In the genomic region with DNA sequence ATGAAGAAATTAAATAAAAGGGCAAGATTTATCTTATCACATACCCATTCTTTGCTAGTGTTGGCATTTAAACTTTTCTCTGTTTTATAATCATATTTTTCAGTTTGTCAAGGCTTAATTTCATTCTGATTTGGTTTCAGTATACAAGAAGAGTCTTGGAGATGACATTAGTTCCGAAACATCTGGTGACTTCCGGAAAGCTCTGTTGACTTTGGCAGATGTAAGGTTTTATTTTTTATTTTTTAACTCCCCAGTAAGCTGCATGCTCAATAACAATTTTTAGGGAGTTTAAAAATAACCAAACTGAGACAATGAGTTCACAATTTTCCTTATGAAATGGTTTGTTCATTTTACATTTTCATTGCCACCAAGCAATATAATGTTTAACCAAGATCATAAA, we compare ENCODE assay signal across 17 cellular contexts. TPM values are rescaled to one million over a fixed set of nuclear protein-coding genes. Genes with fewer than 3 reads are reported as not detected.
DNase-seq lines count a peak whose midpoint lies in the region; TF ChIP-seq lines count a peak whose summit lies in the region.
"Had no signal": no experiment of that assay in that cellular context is flagged by ENCODE, and none has a peak within 500 bp of the region (broad histone marks: within the 10 kb centered on the region; RNA-seq: fewer than 3 reads in every experiment).

No MANE protein-coding gene starts in this region.

- WGBS in lower leg skin, 2 donors: 46 to 52% methylated on average over 2 of the region's 2 CpGs

- TF ChIP-seq POLR2A in lower leg skin (IDR thresholded peaks at IDR 0.05): no peak

- H2AFZ ChIP-seq in ACC112 (ENCODE audit: low read length, unreplicated experiment): peak overlapping the region; percentile 0

- peaks cover 12% of the 10 kb centered on the region for H3K4me1 ChIP-seq in ACC112 (ENCODE audit: control insufficient read depth, insufficient read depth, low read length, unreplicated experiment)

- TF ChIP-seq CTCF in choroid plexus epithelial cell (conservative IDR thresholded peaks at IDR 0.05; ENCODE audit: low read depth, low read length) (no peak), lower leg skin (IDR thresholded peaks at IDR 0.05) (no peak)

- H3K79me2 ChIP-seq in ACC112 (ENCODE audit: control insufficient read depth, insufficient read depth, low read length, unreplicated experiment): no peaks in the 10 kb centered on the region

- H3K4me3 ChIP-seq in ACC112 (ENCODE audit: low read depth, low read length): no peak overlapping the region
- H3K4me3 ChIP-seq in choroid plexus epithelial cell (ENCODE audit: low read depth, low read length): no peak overlapping the region
- H3K4me3 ChIP-seq in lower leg skin (ENCODE audit: low read depth, poor library complexity, severe bottlenecking): no peak overlapping the region
- H3K4me3 ChIP-seq: A549, Peyer's patch had no signal

- intact Hi-C loops in lower leg skin (cut with DNase I; ENCODE audit: low total_unique reads): no loop called here

- no peaks in the 10 kb centered on the region for H3K36me3 ChIP-seq in ACC112 (ENCODE audit: insufficient read depth, low read length)
- H3K36me3 ChIP-seq: Peyer's patch had no signal

- peak; percentile 33 for DNase-seq in choroid plexus epithelial cell (ENCODE audit: low read depth)
- peak; percentile 14 for DNase-seq in fibroblast of peridontal ligament (ENCODE audit: extremely low read depth)
- peak; percentile 47 to 60 for DNase-seq in lung microvascular endothelial cell (ENCODE audit: low read depth in 2 of 2)
- DNase-seq in SHP77 (lab: John Stamatoyannopoulos, UW): no peak
- no peak for DNase-seq in lower leg skin (ENCODE audit: low spot score in 2 of 2)
- DNase-seq in NCI-H82 treated with DMSO at 0.1 percent for 48 hours (lab: John Stamatoyannopoulos, UW; ENCODE audit: unreplicated experiment): no peak
- DNase-seq in DMS53 (lab: John Stamatoyannopoulos, UW): no peak
- DNase-seq: Calu3; CD4-positive, CD25-positive, alpha-beta regulatory T cell; DMS79; NCI-H1436; NCI-H2029 treated with DMSO at 0.1 percent for 48 hours; NCI-H510A; NCI-H82; Peyer's patch had no signal

- H3K27me3 ChIP-seq in ACC112 (ENCODE audit: insufficient read depth, low read length): no peaks in the 10 kb centered on the region
- H3K27me3 ChIP-seq: Peyer's patch had no signal

- H3K27ac ChIP-seq in ACC112 (ENCODE audit: low read depth, low read length): no peak overlapping the region
- H3K27ac ChIP-seq: A549 had no signal

RNA-seq across cellular contexts. Expression of a gene that starts 39.8 kb away (rescaled TPM):
- total RNA-seq in lung microvascular endothelial cell (23.8 and 49.9 TPM in 2 replicates), lower leg skin (10 to 100 TPM; 13.5 to 34.3 (median 21.2) TPM)
- total RNA-seq: CD4-positive, CD25-positive, alpha-beta regulatory T cell had no signal

Comparison
In these comparisons a context has a peak if more than half of its experiments do, and no peak if none do; other contexts are left out.
1. DNase-seq: peak in choroid plexus epithelial cell (single experiment), fibroblast of peridontal ligament (single experiment) and lung microvascular endothelial cell (2 of 2); none in SHP77 (0 of 2), lower leg skin (0 of 2), NCI-H82 treated with DMSO at 0.1 percent for 48 hours (single experiment) and DMS53 (single experiment).